Comparison of ENCODE assay signal across 8 cellular contexts in the genomic region with DNA sequence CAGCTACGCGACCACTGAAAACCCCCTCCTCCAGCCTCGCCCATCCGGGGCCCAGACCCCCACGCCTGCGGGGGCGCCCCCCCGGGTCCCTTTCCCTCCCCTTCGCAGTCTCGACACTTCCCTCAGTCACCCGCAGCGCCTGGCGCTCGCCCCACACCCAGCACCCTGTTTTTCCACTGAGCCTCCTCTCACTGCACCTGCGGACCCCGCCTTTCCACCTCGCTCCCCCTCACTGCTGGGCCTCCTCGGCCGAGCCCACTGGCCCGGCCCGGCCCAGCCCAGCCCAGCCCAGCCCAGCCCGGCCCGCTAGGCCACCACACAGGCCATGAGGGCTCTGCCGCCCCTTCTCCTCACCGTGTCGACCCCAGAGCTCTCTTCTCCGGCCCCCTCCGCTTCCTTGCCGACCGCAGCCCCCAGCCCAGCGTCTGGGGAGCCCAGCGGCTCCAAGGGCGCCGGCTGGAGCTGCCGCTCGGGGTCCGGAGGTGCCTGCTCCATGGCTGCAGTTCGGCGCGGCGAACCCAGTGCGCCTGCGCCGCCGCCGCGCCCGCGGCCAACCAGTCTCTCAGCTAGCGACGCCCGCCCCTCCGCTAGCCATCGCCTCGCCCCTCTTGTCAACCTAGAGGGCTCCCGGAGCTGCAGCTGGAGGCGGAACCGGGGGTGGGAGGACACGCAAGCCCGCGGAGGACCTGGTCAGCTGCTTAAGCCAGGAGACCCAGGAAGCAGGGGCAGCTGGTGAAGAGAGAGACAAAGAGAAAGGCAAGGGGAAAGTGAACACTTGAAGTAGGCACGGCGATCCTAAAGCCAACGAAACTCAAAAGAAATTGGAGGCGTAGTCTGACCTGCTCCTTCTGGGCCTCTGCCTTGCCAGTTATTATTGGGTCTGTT. TPM values are rescaled to one million over a fixed set of nuclear protein-coding genes. Genes with fewer than 3 reads are reported as not detected.
DNase-seq lines count a peak whose midpoint lies in the region; ATAC-seq lines count a peak whose summit lies in the region.

Gene SNX4 (minus strand): TSS at position 525 of the 885 bp plus-strand sequence. CDS start 30 bp downstream, at position 495.

- no peaks in the 10 kb centered on the region for H3K9me3 Mint-ChIP-seq in effector memory CD8-positive, alpha-beta T cell
- H3K9me3 Mint-ChIP-seq in memory B cell: no peaks in the 10 kb centered on the region

- ATAC-seq in GM21367 (IDR thresholded peaks at IDR 0.05; ENCODE audit: unreplicated experiment) (peak; percentile 69), memory B cell (ENCODE audit: low read depth) (peak; percentile 96)
- ATAC-seq in effector memory CD8-positive, alpha-beta T cell (replicated peaks): peak; percentile 96

- H3K27ac Mint-ChIP-seq in effector memory CD8-positive, alpha-beta T cell: peak within 1 kb of the TSS; percentile 91 to 97
- H3K27ac Mint-ChIP-seq in memory B cell: peak within 1 kb of the TSS; percentile 83

- peak within 1 kb of the TSS; percentile 88 to 98 for H3K4me3 Mint-ChIP-seq in effector memory CD8-positive, alpha-beta T cell
- peak within 1 kb of the TSS; percentile 90 for H3K4me3 Mint-ChIP-seq in memory B cell

- H3K4me1 Mint-ChIP-seq in effector memory CD8-positive, alpha-beta T cell (ENCODE audit: low read depth in 2 of 2): peaks cover 23 to 31% of the 10 kb centered on the region in 2 donors
- peaks cover 25% of the 10 kb centered on the region for H3K4me1 Mint-ChIP-seq in memory B cell

- H3K27me3 Mint-ChIP-seq in effector memory CD8-positive, alpha-beta T cell: peaks cover 0 to 6% of the 10 kb centered on the region in 2 donors
- no peaks in the 10 kb centered on the region for H3K27me3 Mint-ChIP-seq in memory B cell

- DNase-seq in COLO829 (ENCODE audit: low spot score): peak; percentile 88
- DNase-seq in HT1080 (ENCODE audit: low read depth): peak; percentile 96
- peak; percentile 90 to 92 for DNase-seq in NOMO-1 (lab: John Stamatoyannopoulos, UW; ENCODE audit: unreplicated experiment in 2 of 2)
- peak; percentile 61 to 73 for DNase-seq in activated CD8-positive, alpha-beta memory T cell treated with anti-CD3 and anti-CD28 coated beads for 4 hours (ENCODE audit: low read depth in 2 of 2)
- peak; percentile 77 to 81 (median 78) for DNase-seq in effector memory CD8-positive, alpha-beta T cell
- DNase-seq in memory B cell (ENCODE audit: low spot score in 2 of 2): peak; percentile 74 to 77
- peak; percentile 73 for DNase-seq in stimulated activated CD8-positive, alpha-beta memory T cell treated with anti-CD3 and anti-CD28 coated beads, Interleukin-12 subunit alpha, Interleukin-12 subunit beta, amount 100 ng/mL, for 1 hour (ENCODE audit: low read depth)

- H3K36me3 Mint-ChIP-seq in effector memory CD8-positive, alpha-beta T cell (ENCODE audit: insufficient read depth): peaks cover 21% of the 10 kb centered on the region
- H3K36me3 Mint-ChIP-seq in memory B cell: peaks cover 6% of the 10 kb centered on the region

RNA-seq across cellular contexts. Expression of gene SNX4, which starts in this region (rescaled TPM):
- 22.3 and 25.7 TPM in 2 replicates for total RNA-seq in HT1080 (2014; rRNA removed; shearing (Covaris generic))
- polyA plus RNA-seq in HT1080 (2015; cell fraction: cytosol; rRNA removed): 31.0 and 36.5 TPM in 2 replicates
- 28.7 and 33.2 TPM in 2 replicates for polyA plus RNA-seq in HT1080 (2015; cell fraction: nucleus; rRNA removed)

Comparison
In these comparisons a context has a peak if more than half of its experiments do, and no peak if none do; other contexts are left out.
1. Peak in every context shown above with its lines: DNase-seq and ATAC-seq.